Comparison of ENCODE assay signal across 1 cellular context in the genomic region with DNA sequence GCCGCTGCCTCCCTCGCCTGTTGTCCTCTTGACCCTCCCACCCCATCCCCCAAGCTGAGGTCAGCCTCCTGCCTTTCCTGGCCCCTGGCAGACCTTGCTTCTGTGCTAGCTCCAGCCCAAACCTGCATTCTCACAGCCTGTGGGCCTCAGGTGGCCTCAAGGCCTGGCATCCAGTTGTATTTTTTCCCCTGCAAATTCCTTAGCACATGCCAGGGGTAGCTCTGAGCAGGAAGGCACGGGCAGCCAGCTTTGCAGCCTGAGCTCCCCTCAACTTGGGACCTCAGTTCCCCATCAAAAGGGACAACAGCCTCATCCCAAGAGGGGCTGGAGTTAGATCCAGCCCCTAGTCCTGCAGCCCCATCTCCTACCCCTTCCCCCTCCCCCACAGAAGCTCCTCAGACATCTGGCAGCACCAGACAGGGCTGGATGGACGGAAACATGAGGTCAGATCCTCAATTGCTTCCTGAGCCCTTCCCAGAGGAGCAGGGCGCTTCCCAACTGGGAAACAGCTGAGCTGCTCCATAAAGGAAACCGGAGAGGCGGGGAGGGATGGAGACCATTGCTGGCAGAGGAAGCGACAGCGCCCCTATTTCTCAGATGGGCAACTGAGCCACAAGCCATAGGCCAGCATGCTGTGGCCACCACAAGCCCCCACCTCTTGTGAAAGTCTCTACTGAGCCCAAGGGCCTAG.
TF ChIP-seq lines count a peak whose summit lies in the region.

No MANE protein-coding gene starts in this region.

TF ChIP-seq in HCT116, 20 proteins besides CTCF, POLR2A, EP300 and RAD21:
- no peak for TF ChIP-seq ZFX (IDR thresholded peaks at IDR 0.05)
- TF ChIP-seq, protein P1, sequence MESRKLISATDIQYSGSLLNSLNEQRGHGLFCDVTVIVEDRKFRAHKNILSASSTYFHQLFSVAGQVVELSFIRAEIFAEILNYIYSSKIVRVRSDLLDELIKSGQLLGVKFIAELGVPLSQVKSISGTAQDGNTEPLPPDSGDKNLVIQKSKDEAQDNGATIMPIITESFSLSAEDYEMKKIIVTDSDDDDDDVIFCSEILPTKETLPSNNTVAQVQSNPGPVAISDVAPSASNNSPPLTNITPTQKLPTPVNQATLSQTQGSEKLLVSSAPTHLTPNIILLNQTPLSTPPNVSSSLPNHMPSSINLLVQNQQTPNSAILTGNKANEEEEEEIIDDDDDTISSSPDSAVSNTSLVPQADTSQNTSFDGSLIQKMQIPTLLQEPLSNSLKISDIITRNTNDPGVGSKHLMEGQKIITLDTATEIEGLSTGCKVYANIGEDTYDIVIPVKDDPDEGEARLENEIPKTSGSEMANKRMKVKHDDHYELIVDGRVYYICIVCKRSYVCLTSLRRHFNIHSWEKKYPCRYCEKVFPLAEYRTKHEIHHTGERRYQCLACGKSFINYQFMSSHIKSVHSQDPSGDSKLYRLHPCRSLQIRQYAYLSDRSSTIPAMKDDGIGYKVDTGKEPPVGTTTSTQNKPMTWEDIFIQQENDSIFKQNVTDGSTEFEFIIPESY (IDR thresholded peaks at IDR 0.05; ENCODE audit: extremely low read depth, insufficient replicate concordance, low read length), result no peak
- no peak for TF ChIP-seq YY1 (IDR thresholded peaks at IDR 0.05; ENCODE audit: extremely low read depth, insufficient replicate concordance, low read depth, low read length)
- TF ChIP-seq, protein P2, sequence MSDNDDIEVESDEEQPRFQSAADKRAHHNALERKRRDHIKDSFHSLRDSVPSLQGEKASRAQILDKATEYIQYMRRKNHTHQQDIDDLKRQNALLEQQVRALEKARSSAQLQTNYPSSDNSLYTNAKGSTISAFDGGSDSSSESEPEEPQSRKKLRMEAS (IDR thresholded peaks at IDR 0.05), result no peak
- no peak for TF ChIP-seq EZH2 (IDR thresholded peaks at IDR 0.05)
- no peak for TF ChIP-seq JUND (IDR thresholded peaks at IDR 0.05)
- no peak for TF ChIP-seq EGR1 (IDR thresholded peaks at IDR 0.05; ENCODE audit: low read depth)
- TF ChIP-seq, protein P3, sequence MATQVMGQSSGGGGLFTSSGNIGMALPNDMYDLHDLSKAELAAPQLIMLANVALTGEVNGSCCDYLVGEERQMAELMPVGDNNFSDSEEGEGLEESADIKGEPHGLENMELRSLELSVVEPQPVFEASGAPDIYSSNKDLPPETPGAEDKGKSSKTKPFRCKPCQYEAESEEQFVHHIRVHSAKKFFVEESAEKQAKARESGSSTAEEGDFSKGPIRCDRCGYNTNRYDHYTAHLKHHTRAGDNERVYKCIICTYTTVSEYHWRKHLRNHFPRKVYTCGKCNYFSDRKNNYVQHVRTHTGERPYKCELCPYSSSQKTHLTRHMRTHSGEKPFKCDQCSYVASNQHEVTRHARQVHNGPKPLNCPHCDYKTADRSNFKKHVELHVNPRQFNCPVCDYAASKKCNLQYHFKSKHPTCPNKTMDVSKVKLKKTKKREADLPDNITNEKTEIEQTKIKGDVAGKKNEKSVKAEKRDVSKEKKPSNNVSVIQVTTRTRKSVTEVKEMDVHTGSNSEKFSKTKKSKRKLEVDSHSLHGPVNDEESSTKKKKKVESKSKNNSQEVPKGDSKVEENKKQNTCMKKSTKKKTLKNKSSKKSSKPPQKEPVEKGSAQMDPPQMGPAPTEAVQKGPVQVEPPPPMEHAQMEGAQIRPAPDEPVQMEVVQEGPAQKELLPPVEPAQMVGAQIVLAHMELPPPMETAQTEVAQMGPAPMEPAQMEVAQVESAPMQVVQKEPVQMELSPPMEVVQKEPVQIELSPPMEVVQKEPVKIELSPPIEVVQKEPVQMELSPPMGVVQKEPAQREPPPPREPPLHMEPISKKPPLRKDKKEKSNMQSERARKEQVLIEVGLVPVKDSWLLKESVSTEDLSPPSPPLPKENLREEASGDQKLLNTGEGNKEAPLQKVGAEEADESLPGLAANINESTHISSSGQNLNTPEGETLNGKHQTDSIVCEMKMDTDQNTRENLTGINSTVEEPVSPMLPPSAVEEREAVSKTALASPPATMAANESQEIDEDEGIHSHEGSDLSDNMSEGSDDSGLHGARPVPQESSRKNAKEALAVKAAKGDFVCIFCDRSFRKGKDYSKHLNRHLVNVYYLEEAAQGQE (IDR thresholded peaks at IDR 0.05; ENCODE audit: low read depth), result no peak
- no peak for TF ChIP-seq CEBPB (IDR thresholded peaks at IDR 0.05; ENCODE audit: low read depth)
- no peak for TF ChIP-seq SP1 (IDR thresholded peaks at IDR 0.05; ENCODE audit: low read depth)
- TF ChIP-seq, protein P4, sequence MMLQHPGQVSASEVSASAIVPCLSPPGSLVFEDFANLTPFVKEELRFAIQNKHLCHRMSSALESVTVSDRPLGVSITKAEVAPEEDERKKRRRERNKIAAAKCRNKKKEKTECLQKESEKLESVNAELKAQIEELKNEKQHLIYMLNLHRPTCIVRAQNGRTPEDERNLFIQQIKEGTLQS (IDR thresholded peaks at IDR 0.05), result no peak
- TF ChIP-seq EZH2phosphoT487 (IDR thresholded peaks at IDR 0.05; ENCODE audit: borderline replicate concordance), result no peak
- TF ChIP-seq SRF (IDR thresholded peaks at IDR 0.05; ENCODE audit: low read depth), result no peak
- TF ChIP-seq POLR2AphosphoS5 (IDR thresholded peaks at IDR 0.05; ENCODE audit: low read depth, low read length), result no peak
- TF ChIP-seq ZNF274 (IDR thresholded peaks at IDR 0.05; ENCODE audit: low read depth, low read length), result no peak
- no peak for TF ChIP-seq SIN3A (IDR thresholded peaks at IDR 0.05; ENCODE audit: low read depth)
